Comparison of ENCODE assay signal across 9 cellular contexts in the genomic region with DNA sequence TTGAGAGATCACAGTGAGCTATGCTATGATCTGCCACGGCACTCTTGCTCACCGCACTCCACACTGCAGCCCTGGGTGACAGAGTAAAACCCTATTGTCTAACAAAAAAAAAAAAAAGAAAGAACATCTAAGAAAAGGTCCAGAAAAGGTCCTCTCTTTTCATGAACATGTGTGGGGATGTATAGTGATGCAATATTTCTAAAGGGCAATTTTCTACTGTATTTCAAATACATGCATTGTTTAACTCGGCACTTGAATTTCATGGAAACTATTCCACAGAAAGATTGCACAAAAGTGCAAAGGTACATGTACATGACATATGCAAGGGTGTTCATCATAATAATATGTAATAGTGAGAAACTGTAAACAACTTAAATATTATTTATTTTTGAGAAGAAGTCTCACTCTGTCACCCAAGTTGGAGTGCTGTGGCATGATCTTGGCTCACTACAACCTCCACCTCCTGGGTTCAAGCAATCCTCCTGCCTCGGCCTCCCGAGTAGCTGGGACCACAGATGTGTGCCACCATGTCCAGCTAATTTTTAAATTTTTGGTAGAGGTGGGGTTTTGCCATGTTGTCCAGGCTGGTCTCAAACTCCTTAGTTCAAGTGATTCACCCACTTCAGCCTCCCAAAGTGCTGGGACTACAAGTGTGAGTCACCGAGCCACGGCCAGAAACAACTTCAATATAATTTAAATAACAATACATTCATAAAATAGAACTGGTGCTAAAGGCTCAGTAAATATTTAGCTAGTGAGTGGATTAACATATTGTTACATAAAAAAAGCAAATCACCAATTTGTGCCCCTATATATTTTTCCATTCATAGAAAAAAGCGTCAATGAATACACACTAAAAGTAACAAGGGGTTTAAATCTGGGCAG. TPM values are rescaled to one million over a fixed set of nuclear protein-coding genes. Genes with fewer than 3 reads are reported as not detected.
DNase-seq lines count a peak whose midpoint lies in the region; ATAC-seq and TF ChIP-seq lines count a peak whose summit lies in the region.
"Had no signal": no experiment of that assay in that cellular context is flagged by ENCODE, and none has a peak within 500 bp of the region (broad histone marks: within the 10 kb centered on the region; RNA-seq: fewer than 3 reads in every experiment).

No MANE protein-coding gene starts in this region.

- CTCF ChIA-PET in AG04450 (lab: Charles Lee) = interaction anchor here (0.6 to 2.8 kb wide), 15 partner anchors 9 to 345 kb away, joined by 3 to 23 read pairs (median 3); no protein-coding TSS in a partner anchor
- CTCF ChIA-PET in activated CD4-positive, alpha-beta memory T cell treated with anti-CD3 and anti-CD28 coated beads, Interleukin-2, amount 10 ng/mL, durations not matched to agents 7 days and 5 days (lab: Charles Lee) = interaction anchor here (0.5 to 2.6 kb wide), 13 partner anchors 9 to 1114 kb away, joined by 3 to 18 read pairs (median 6); partner anchors contain the start of genes GBF1 and NOLC1

- peak overlapping the region; percentile 98 for H3K4me3 Mint-ChIP-seq in activated CD4-positive, alpha-beta memory T cell treated with anti-CD3 and anti-CD28 coated beads, Interleukin-2, amount 10 ng/mL, durations not matched to agents 7 days and 5 days

- H3K36me3 Mint-ChIP-seq in activated CD4-positive, alpha-beta memory T cell treated with anti-CD3 and anti-CD28 coated beads, Interleukin-2, amount 10 ng/mL, durations not matched to agents 7 days and 5 days (ENCODE audit: low read depth) = peaks cover 21% of the 10 kb centered on the region

- H3K27ac Mint-ChIP-seq in activated CD4-positive, alpha-beta memory T cell treated with anti-CD3 and anti-CD28 coated beads, Interleukin-2, amount 10 ng/mL, durations not matched to agents 7 days and 5 days = peak overlapping the region; percentile 96

- peaks cover 36% of the 10 kb centered on the region for H3K4me1 Mint-ChIP-seq in activated CD4-positive, alpha-beta memory T cell treated with anti-CD3 and anti-CD28 coated beads, Interleukin-2, amount 10 ng/mL, durations not matched to agents 7 days and 5 days

- H3K9me3 ChIP-seq in AG04450 (ENCODE audit: control insufficient read depth, insufficient read depth, low read length) = no peaks in the 10 kb centered on the region; the same call in 1 of the 2 replicates

- ATAC-seq in GM18868 (IDR thresholded peaks at IDR 0.05; ENCODE audit: unreplicated experiment) (no peak), GM19328 (IDR thresholded peaks at IDR 0.05; ENCODE audit: unreplicated experiment) (no peak)

- no peaks in the 10 kb centered on the region for H3K27me3 ChIP-seq in AG04450 (ENCODE audit: control insufficient read depth, insufficient read depth, low read length)
- H3K27me3 ChIP-seq: cardiac muscle cell had no signal

- TF ChIP-seq CTCF in AG04450 (IDR thresholded peaks at IDR 0.05; ENCODE audit: low read depth, low read length) = no peak

- H3K9me3 Mint-ChIP-seq in activated CD4-positive, alpha-beta memory T cell treated with anti-CD3 and anti-CD28 coated beads, Interleukin-2, amount 10 ng/mL, durations not matched to agents 7 days and 5 days = no peaks in the 10 kb centered on the region

- H3K27me3 Mint-ChIP-seq in activated CD4-positive, alpha-beta memory T cell treated with anti-CD3 and anti-CD28 coated beads, Interleukin-2, amount 10 ng/mL, durations not matched to agents 7 days and 5 days = no peaks in the 10 kb centered on the region

- POLR2A ChIA-PET in AG04450 (lab: Yijun Ruan, JAX) = interaction anchor here (0.7 to 1.4 kb wide), 3 partner anchors 10 to 42 kb away, joined by 5 to 7 read pairs (median 6); partner anchors contain the start of gene NOLC1
- POLR2A ChIA-PET in activated CD4-positive, alpha-beta memory T cell treated with anti-CD3 and anti-CD28 coated beads, Interleukin-2, amount 10 ng/mL, durations not matched to agents 7 days and 5 days (lab: Charles Lee) = interaction anchor here (0.6 to 3.2 kb wide), 6 partner anchors 9 to 322 kb away, joined by 3 to 18 read pairs (median 6); no protein-coding TSS in a partner anchor

- peak overlapping the region; percentile 24 for H3K27ac ChIP-seq in AG04450 (ENCODE audit: low read depth, low read length)
- H3K27ac ChIP-seq: cardiac muscle cell had no signal

- DNase-seq in AG04450 (ENCODE audit: low read depth, low spot score) = no peak
- peak; percentile 62 for DNase-seq in HCEC 1CT
- DNase-seq in activated CD4-positive, alpha-beta memory T cell treated with anti-CD3 and anti-CD28 coated beads, Interleukin-2, amount 10 ng/mL, durations not matched to agents 7 days and 5 days = no peak
- DNase-seq in kidney tubule cell (ENCODE audit: low spot score) = peak; percentile 56
- no peak for DNase-seq in stimulated activated CD4-positive, alpha-beta T cell treated with anti-CD3 and anti-CD28 coated beads, Interleukin-4, amount 100 ng/mL, for 4 hours
- no peak for DNase-seq in UCSD-AML1 (lab: John Stamatoyannopoulos, UW; ENCODE audit: unreplicated experiment)

- H3K4me3 ChIP-seq in AG04450 (ENCODE audit: low read depth, low read length) = no peak overlapping the region

RNA-seq across cellular contexts. Expression of gene PPRC1, which starts 1.3 kb away (rescaled TPM):
- polyA plus RNA-seq in AG04450 (2011; rRNA removed) = 14.1 and 18.5 TPM in 2 replicates
- 31.1 and 37.4 TPM in 2 replicates for polyA minus RNA-seq in AG04450 (2011; rRNA and poly(A)+ RNA removed)
- 10 to 100 TPM; 32.5 to 35.8 TPM for total RNA-seq in activated CD4-positive, alpha-beta memory T cell treated with anti-CD3 and anti-CD28 coated beads, Interleukin-2, amount 10 ng/mL, durations not matched to agents 7 days and 5 days

RNA-seq across cellular contexts. Expression of gene LDB1, which starts 11.4 kb away (rescaled TPM):
- 95.7 and 106 TPM in 2 replicates for polyA plus RNA-seq in AG04450 (2011; rRNA removed)
- polyA minus RNA-seq in AG04450 (2011; rRNA and poly(A)+ RNA removed) = 163 and 199 TPM in 2 replicates
- 10 to 100 TPM; 81.3 to 83.1 TPM for total RNA-seq in activated CD4-positive, alpha-beta memory T cell treated with anti-CD3 and anti-CD28 coated beads, Interleukin-2, amount 10 ng/mL, durations not matched to agents 7 days and 5 days

RNA-seq across cellular contexts. Expression of gene NOLC1, which starts 20.7 kb away (rescaled TPM):
- 60.9 and 80.8 TPM in 2 replicates for polyA plus RNA-seq in AG04450 (2011; rRNA removed)
- 46.1 and 47.3 TPM in 2 replicates for polyA minus RNA-seq in AG04450 (2011; rRNA and poly(A)+ RNA removed)
- 10 to 100 TPM; 57.0 to 64.3 TPM for total RNA-seq in activated CD4-positive, alpha-beta memory T cell treated with anti-CD3 and anti-CD28 coated beads, Interleukin-2, amount 10 ng/mL, durations not matched to agents 7 days and 5 days

Comparison
In these comparisons a context has a peak if more than half of its experiments do, and no peak if none do; other contexts are left out.
1. DNase-seq: peak in HCEC 1CT (single experiment) and kidney tubule cell (single experiment); none in AG04450 (single experiment), activated CD4-positive, alpha-beta memory T cell treated with anti-CD3 and anti-CD28 coated beads, Interleukin-2, amount 10 ng/mL, durations not matched to agents 7 days and 5 days (single experiment), stimulated activated CD4-positive, alpha-beta T cell treated with anti-CD3 and anti-CD28 coated beads, Interleukin-4, amount 100 ng/mL, for 4 hours (0 of 2) and UCSD-AML1 (single experiment).